Comparison of ENCODE assay signal across 21 cellular contexts in genomic region chr18:24926649-24927048, GRCh38.
"Had no signal": no experiment of that assay in that cellular context is flagged by ENCODE, and none has a peak within 500 bp of the region (broad histone marks: within the 10 kb centered on the region; RNA-seq: fewer than 3 reads in every experiment).

No MANE protein-coding gene starts in this region.

- H3K79me2 ChIP-seq: parathyroid adenoma had no signal

- H3K27me3 ChIP-seq: neural progenitor cell, right lobe of liver, tibial nerve, upper lobe of left lung had no signal

- H3K4me1 ChIP-seq: lower lobe of right lung, parathyroid adenoma, right lobe of liver, tibial nerve, upper lobe of left lung had no signal

- H3K9me3 Mint-ChIP-seq: mesothelial cell of epicardium; nephron; stimulated activated naive CD8-positive, alpha-beta T cell treated with anti-CD3 and anti-CD28 coated beads, Interleukin-15, Interleukin-2, amounts not matched to agents 100 ng/mL and 50 ng/mL, for 24 hours had no signal

- H3K27ac ChIP-seq: lower lobe of right lung, neural progenitor cell, parathyroid adenoma, right lobe of liver, thoracic aorta, tibial nerve, upper lobe of left lung had no signal

- H3K27ac Mint-ChIP-seq: mesothelial cell of epicardium; naive thymus-derived CD4-positive, alpha-beta T cell; nephron; neural progenitor cell; progenitor cell of endocrine pancreas; stimulated activated effector memory CD8-positive, alpha-beta T cell treated with anti-CD3 and anti-CD28 coated beads, Interleukin-12 subunit alpha, Interleukin-12 subunit beta, amount 100 ng/mL, for 72 hours; stimulated activated naive CD8-positive, alpha-beta T cell treated with anti-CD3 and anti-CD28 coated beads, Interleukin-15, Interleukin-2, amounts not matched to agents 100 ng/mL and 50 ng/mL, for 24 hours had no signal

- H3K4me2 ChIP-seq: neural progenitor cell, smooth muscle cell had no signal

- H3K4me1 Mint-ChIP-seq: naive thymus-derived CD4-positive, alpha-beta T cell; stimulated activated effector memory CD8-positive, alpha-beta T cell treated with anti-CD3 and anti-CD28 coated beads, Interleukin-12 subunit alpha, Interleukin-12 subunit beta, amount 100 ng/mL, for 72 hours had no signal

- H3K9ac ChIP-seq: neural progenitor cell, parathyroid adenoma had no signal

- H3K27me3 Mint-ChIP-seq: stimulated activated naive CD8-positive, alpha-beta T cell treated with anti-CD3 and anti-CD28 coated beads, Interleukin-15, Interleukin-2, amounts not matched to agents 100 ng/mL and 50 ng/mL, for 24 hours had no signal

- H3K36me3 ChIP-seq: lower lobe of right lung, neural progenitor cell, right lobe of liver, thoracic aorta, tibial nerve, upper lobe of left lung had no signal

- H3K36me3 Mint-ChIP-seq: mesothelial cell of epicardium; naive thymus-derived CD4-positive, alpha-beta T cell; stimulated activated effector memory CD8-positive, alpha-beta T cell treated with anti-CD3 and anti-CD28 coated beads, Interleukin-12 subunit alpha, Interleukin-12 subunit beta, amount 100 ng/mL, for 72 hours had no signal

- H2AFZ ChIP-seq: neural progenitor cell, parathyroid adenoma had no signal

- ATAC-seq: left ventricle myocardium superior; lower lobe of right lung; mucosa of descending colon; naive thymus-derived CD4-positive, alpha-beta T cell; right lobe of liver; stimulated activated effector memory CD8-positive, alpha-beta T cell treated with anti-CD3 and anti-CD28 coated beads, Interleukin-12 subunit alpha, Interleukin-12 subunit beta, amount 100 ng/mL, for 72 hours had no signal

- H3K4me3 Mint-ChIP-seq: mesothelial cell of epicardium; nephron; neural progenitor cell; stimulated activated effector memory CD8-positive, alpha-beta T cell treated with anti-CD3 and anti-CD28 coated beads, Interleukin-12 subunit alpha, Interleukin-12 subunit beta, amount 100 ng/mL, for 72 hours; stimulated activated naive CD8-positive, alpha-beta T cell treated with anti-CD3 and anti-CD28 coated beads, Interleukin-15, Interleukin-2, amounts not matched to agents 100 ng/mL and 50 ng/mL, for 24 hours had no signal

- H3K4me3 ChIP-seq: lower lobe of right lung, mucosa of descending colon, neural progenitor cell, right lobe of liver, smooth muscle cell, thoracic aorta, tibial nerve, upper lobe of left lung had no signal

- H3K9me3 ChIP-seq: lower lobe of right lung, mucosa of descending colon, right lobe of liver, thoracic aorta, tibial nerve, upper lobe of left lung had no signal

- DNase-seq: cortex of kidney; head of caudate nucleus; left ventricle myocardium superior; lower lobe of right lung; mucosa of descending colon; naive thymus-derived CD4-positive, alpha-beta T cell; right lobe of liver; stimulated activated CD4-positive, alpha-beta T cell treated with anti-CD3 and anti-CD28 coated beads, Interleukin-12 subunit alpha, Interleukin-12 subunit beta, amount 100 ng/mL, for 4 hours; stimulated activated CD4-positive, alpha-beta T cell treated with anti-CD3 and anti-CD28 coated beads, Interleukin-1b, Interleukin-23, amount 100 ng/mL, for 48 hours; stimulated activated CD4-positive, alpha-beta T cell treated with anti-CD3 and anti-CD28 coated beads, Interleukin-4, amount 100 ng/mL, for 24 hours; upper lobe of left lung had no signal
